Comparison of ENCODE assay signal across 3 cellular contexts in genomic region chr1:118294817-118295486, GRCh38.
TF ChIP-seq lines count a peak whose summit lies in the region.

No MANE protein-coding gene starts in this region.

TF ChIP-seq in SK-N-SH, 30 proteins besides CTCF, POLR2A, EP300 and RAD21:
- TF ChIP-seq GATA2 (CRISPR knock-in tag; IDR thresholded peaks at IDR 0.05) (no peak), MXI1 (IDR thresholded peaks at IDR 0.05; ENCODE audit: low read depth, low read length) (no peak), JUND (IDR thresholded peaks at IDR 0.05) (no peak), RXRA (IDR thresholded peaks at IDR 0.05; ENCODE audit: borderline replicate concordance, low read depth) (no peak)

TF ChIP-seq in SK-N-SH treated with all-trans-retinoic acid at 6 μM for 48 hours, 23 proteins besides CTCF, POLR2A, EP300 and RAD21:
- TF ChIP-seq TCF4 (CRISPR knock-in tag; IDR thresholded peaks at IDR 0.05; ENCODE audit: borderline replicate concordance) (no peak), ZNF8 (CRISPR knock-in tag; IDR thresholded peaks at IDR 0.05) (no peak), OSR1 (CRISPR knock-in tag; IDR thresholded peaks at IDR 0.05) (no peak), PATZ1 (CRISPR knock-in tag; IDR thresholded peaks at IDR 0.05; ENCODE audit: borderline replicate concordance) (no peak), CSDC2 (CRISPR knock-in tag; IDR thresholded peaks at IDR 0.05) (no peak), ISL1 (CRISPR knock-in tag; IDR thresholded peaks at IDR 0.05) (no peak), ESRRG (CRISPR knock-in tag; IDR thresholded peaks at IDR 0.05) (no peak), SNAI2 (CRISPR knock-in tag; IDR thresholded peaks at IDR 0.05) (no peak), TOX (CRISPR knock-in tag; IDR thresholded peaks at IDR 0.05; ENCODE audit: borderline replicate concordance) (no peak)
- TF ChIP-seq, protein P1, sequence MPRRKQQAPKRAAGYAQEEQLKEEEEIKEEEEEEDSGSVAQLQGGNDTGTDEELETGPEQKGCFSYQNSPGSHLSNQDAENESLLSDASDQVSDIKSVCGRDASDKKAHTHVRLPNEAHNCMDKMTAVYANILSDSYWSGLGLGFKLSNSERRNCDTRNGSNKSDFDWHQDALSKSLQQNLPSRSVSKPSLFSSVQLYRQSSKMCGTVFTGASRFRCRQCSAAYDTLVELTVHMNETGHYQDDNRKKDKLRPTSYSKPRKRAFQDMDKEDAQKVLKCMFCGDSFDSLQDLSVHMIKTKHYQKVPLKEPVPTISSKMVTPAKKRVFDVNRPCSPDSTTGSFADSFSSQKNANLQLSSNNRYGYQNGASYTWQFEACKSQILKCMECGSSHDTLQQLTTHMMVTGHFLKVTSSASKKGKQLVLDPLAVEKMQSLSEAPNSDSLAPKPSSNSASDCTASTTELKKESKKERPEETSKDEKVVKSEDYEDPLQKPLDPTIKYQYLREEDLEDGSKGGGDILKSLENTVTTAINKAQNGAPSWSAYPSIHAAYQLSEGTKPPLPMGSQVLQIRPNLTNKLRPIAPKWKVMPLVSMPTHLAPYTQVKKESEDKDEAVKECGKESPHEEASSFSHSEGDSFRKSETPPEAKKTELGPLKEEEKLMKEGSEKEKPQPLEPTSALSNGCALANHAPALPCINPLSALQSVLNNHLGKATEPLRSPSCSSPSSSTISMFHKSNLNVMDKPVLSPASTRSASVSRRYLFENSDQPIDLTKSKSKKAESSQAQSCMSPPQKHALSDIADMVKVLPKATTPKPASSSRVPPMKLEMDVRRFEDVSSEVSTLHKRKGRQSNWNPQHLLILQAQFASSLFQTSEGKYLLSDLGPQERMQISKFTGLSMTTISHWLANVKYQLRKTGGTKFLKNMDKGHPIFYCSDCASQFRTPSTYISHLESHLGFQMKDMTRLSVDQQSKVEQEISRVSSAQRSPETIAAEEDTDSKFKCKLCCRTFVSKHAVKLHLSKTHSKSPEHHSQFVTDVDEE (CRISPR knock-in tag; IDR thresholded peaks at IDR 0.05) = no peak

TF ChIP-seq in H1, 55 proteins besides CTCF, POLR2A, EP300 and RAD21:
- TF ChIP-seq CHD1 (IDR thresholded peaks at IDR 0.05; ENCODE audit: low read depth, low read length) (no peak), PHF8 (conservative IDR thresholded peaks at IDR 0.05; ENCODE audit: low read depth, low read length) (no peak), CHD2 (IDR thresholded peaks at IDR 0.05; ENCODE audit: low read length) (no peak), RBBP5 (IDR thresholded peaks at IDR 0.05; ENCODE audit: borderline replicate concordance, low read depth, low read length) (no peak), ASH2L (IDR thresholded peaks at IDR 0.05; ENCODE audit: low read length) (no peak), SP2 (IDR thresholded peaks at IDR 0.05; ENCODE audit: low read length) (no peak), SAP30 (IDR thresholded peaks at IDR 0.05; ENCODE audit: insufficient read depth, insufficient replicate concordance, low read length) (no peak), ATF2 (IDR thresholded peaks at IDR 0.05; ENCODE audit: low read length) (no peak), YY1 (IDR thresholded peaks at IDR 0.05; ENCODE audit: low read depth, low read length) (no peak)
